Comparison of ENCODE assay signal across 13 cellular contexts in the genomic region with DNA sequence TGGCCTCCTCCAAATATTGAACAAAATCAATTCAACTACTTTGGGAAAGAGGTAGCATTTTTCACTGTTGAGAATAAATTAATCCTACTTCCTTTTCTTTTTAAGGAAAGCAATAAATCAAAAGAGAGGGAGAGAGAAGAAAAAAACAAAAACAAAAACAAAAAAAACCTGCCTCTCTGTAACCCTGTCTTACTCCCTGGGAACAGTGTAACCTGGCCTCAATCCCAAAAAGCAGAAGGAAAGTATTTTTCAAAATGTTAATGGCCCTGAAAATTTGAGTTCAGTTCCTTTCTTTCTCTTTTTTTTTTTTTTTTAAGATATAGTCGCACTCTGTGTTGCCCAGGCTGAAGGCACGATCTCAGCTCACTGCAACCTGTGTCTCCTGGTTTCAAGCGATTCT.
"Had no signal": no experiment of that assay in that cellular context is flagged by ENCODE, and none has a peak within 500 bp of the region (broad histone marks: within the 10 kb centered on the region; RNA-seq: fewer than 3 reads in every experiment).

No MANE protein-coding gene starts in this region.

- H3K4me1 Mint-ChIP-seq: activated naive CD8-positive, alpha-beta T cell treated with anti-CD3 and anti-CD28 coated beads, Interleukin-2, amount 10 ng/mL, durations not matched to agents 7 days and 5 days; naive B cell had no signal

- H3K36me3 Mint-ChIP-seq: activated naive CD8-positive, alpha-beta T cell treated with anti-CD3 and anti-CD28 coated beads, Interleukin-2, amount 10 ng/mL, durations not matched to agents 7 days and 5 days had no signal

- H3K4me3 ChIP-seq: lung, neural progenitor cell had no signal

- H3K27ac ChIP-seq: neural progenitor cell had no signal

- H2AFZ ChIP-seq: neural progenitor cell had no signal

- H3K4me2 ChIP-seq: neural progenitor cell had no signal

- DNase-seq: activated CD4-positive, alpha-beta T cell treated with anti-CD3 and anti-CD28 coated beads, Interleukin-2, amount 50 U/mL, for 1 hour; activated CD4-positive, CD25-positive, alpha-beta regulatory T cell; activated CD8-positive, alpha-beta memory T cell treated with anti-CD3 and anti-CD28 coated beads for 24 hours; activated naive CD4-positive, alpha-beta T cell; activated naive CD8-positive, alpha-beta T cell treated with anti-CD3 and anti-CD28 coated beads, Interleukin-2, amount 10 ng/mL, durations not matched to agents 7 days and 5 days; aorta; naive B cell; small intestine; stimulated activated CD4-positive, alpha-beta T cell treated with anti-CD3 and anti-CD28 coated beads, Interleukin-4, amount 100 ng/mL, for 24 hours; stimulated activated naive CD4-positive, alpha-beta T cell treated with Interleukin-2 at 50 U/mL for 16 hours; SW 1271 had no signal

- H3K9ac ChIP-seq: neural progenitor cell had no signal

- H3K36me3 ChIP-seq: neural progenitor cell had no signal

- H3K9me3 Mint-ChIP-seq: activated naive CD8-positive, alpha-beta T cell treated with anti-CD3 and anti-CD28 coated beads, Interleukin-2, amount 10 ng/mL, durations not matched to agents 7 days and 5 days had no signal

- H3K4me3 Mint-ChIP-seq: activated naive CD8-positive, alpha-beta T cell treated with anti-CD3 and anti-CD28 coated beads, Interleukin-2, amount 10 ng/mL, durations not matched to agents 7 days and 5 days; naive B cell; neural progenitor cell had no signal

- H3K27ac Mint-ChIP-seq: activated naive CD8-positive, alpha-beta T cell treated with anti-CD3 and anti-CD28 coated beads, Interleukin-2, amount 10 ng/mL, durations not matched to agents 7 days and 5 days; neural progenitor cell had no signal
